In genomic region chr3:188432826-188433525, GRCh38 we compare ENCODE assay signal across 9 cellular contexts.
DNase-seq lines count a peak whose midpoint lies in the region; ATAC-seq and TF ChIP-seq lines count a peak whose summit lies in the region.
"Had no signal": no experiment of that assay in that cellular context is flagged by ENCODE, and none has a peak within 500 bp of the region (broad histone marks: within the 10 kb centered on the region; RNA-seq: fewer than 3 reads in every experiment).

No MANE protein-coding gene starts in this region.

- no peak overlapping the region for H3K27ac ChIP-seq in CD8-positive, alpha-beta memory T cell (ENCODE audit: low read depth, low read length)
- H3K27ac ChIP-seq: thyroid gland had no signal

- H3K9me3 ChIP-seq in CD8-positive, alpha-beta memory T cell (ENCODE audit: low read length): no peaks in the 10 kb centered on the region
- H3K9me3 ChIP-seq: thyroid gland had no signal

- H3K9me3 Mint-ChIP-seq in CD8-positive, alpha-beta memory T cell: no peaks in the 10 kb centered on the region
- no peaks in the 10 kb centered on the region for H3K9me3 Mint-ChIP-seq in effector memory CD8-positive, alpha-beta T cell

- ATAC-seq in effector memory CD8-positive, alpha-beta T cell (replicated peaks): peak; percentile 78
- ATAC-seq in omental fat pad (ENCODE audit: low FRiP score): peak; percentile 67

- POLR2A ChIA-PET in CD8-positive, alpha-beta memory T cell (lab: Charles Lee): no interaction called here

- H3K27me3 Mint-ChIP-seq in CD8-positive, alpha-beta memory T cell: no peaks in the 10 kb centered on the region
- H3K27me3 Mint-ChIP-seq in effector memory CD8-positive, alpha-beta T cell: no peaks in the 10 kb centered on the region

- peaks cover 4% of the 10 kb centered on the region for H3K4me1 ChIP-seq in CD8-positive, alpha-beta memory T cell (ENCODE audit: insufficient read depth, low read length)

- DNase-seq in CD8-positive, alpha-beta memory T cell: no peak
- DNase-seq in NOMO-1 treated with dmso at 0.1 percent for 144 hours (lab: John Stamatoyannopoulos, UW; ENCODE audit: unreplicated experiment) (peak; percentile 35), omental fat pad (ENCODE audit: low spot score) (no peak), GM13977 (ENCODE audit: low spot score) (no peak), COLO668 (lab: John Stamatoyannopoulos, UW; ENCODE audit: unreplicated experiment) (no peak), DMS153 (lab: John Stamatoyannopoulos, UW) (no peak), SW480 (ENCODE audit: low spot score) (no peak)
- no peak for DNase-seq in effector memory CD8-positive, alpha-beta T cell
- DNase-seq: thyroid gland had no signal

- no peaks in the 10 kb centered on the region for H3K36me3 ChIP-seq in CD8-positive, alpha-beta memory T cell (ENCODE audit: insufficient read depth, low read length)
- H3K36me3 ChIP-seq: thyroid gland had no signal

- peak overlapping the region in 3 of 7 donors; percentile 7 to 69 (median 17) for H3K4me3 Mint-ChIP-seq in CD8-positive, alpha-beta memory T cell
- H3K4me3 Mint-ChIP-seq in effector memory CD8-positive, alpha-beta T cell: peak overlapping the region; percentile 12 to 39

- H3K27ac Mint-ChIP-seq in CD8-positive, alpha-beta memory T cell: peak overlapping the region in 6 of 8 donors; percentile 20 to 86 (median 44)
- H3K27ac Mint-ChIP-seq in effector memory CD8-positive, alpha-beta T cell: peak overlapping the region; percentile 41 to 61

- in situ Hi-C loops in GM13977 (cut with MboI; ENCODE audit: low pct_unique_long_range_greater_than_20kb, low sequenced_read_pairs, unreplicated experiment): no loop called here

- no peak for TF ChIP-seq CTCF in omental fat pad (IDR thresholded peaks at IDR 0.05)
- TF ChIP-seq CTCF in GM13977 (IDR thresholded peaks at IDR 0.05; ENCODE audit: extremely low read depth, insufficient read depth, missing control alignments): no peak

- no peak overlapping the region for H3K4me3 ChIP-seq in CD8-positive, alpha-beta memory T cell (ENCODE audit: low read length)
- H3K4me3 ChIP-seq: thyroid gland had no signal

- H3K4me1 Mint-ChIP-seq in CD8-positive, alpha-beta memory T cell: peaks cover 26 to 41% (median 34%) of the 10 kb centered on the region in 3 donors
- peaks cover 13 to 37% of the 10 kb centered on the region in 2 donors for H3K4me1 Mint-ChIP-seq in effector memory CD8-positive, alpha-beta T cell (ENCODE audit: low read depth in 2 of 2)

- H3K36me3 Mint-ChIP-seq in CD8-positive, alpha-beta memory T cell: peaks cover 0 to 12% (median 6%) of the 10 kb centered on the region in 3 donors
- H3K36me3 Mint-ChIP-seq in effector memory CD8-positive, alpha-beta T cell (ENCODE audit: insufficient read depth): peaks cover 5% of the 10 kb centered on the region

- CTCF ChIA-PET in CD8-positive, alpha-beta memory T cell (lab: Charles Lee): interaction anchor here (1.1 kb wide), 1 partner anchor 11 kb away, joined by 3 read pairs; no protein-coding TSS in a partner anchor

- H3K27me3 ChIP-seq in CD8-positive, alpha-beta memory T cell (ENCODE audit: insufficient read depth, low read length, poor library complexity, severe bottlenecking): no peaks in the 10 kb centered on the region
- H3K27me3 ChIP-seq: thyroid gland had no signal
